In genomic region chr20:25221592-25222460, GRCh38 we compare ENCODE assay signal across 14 cellular contexts. TPM values are rescaled to one million over a fixed set of nuclear protein-coding genes. Genes with fewer than 3 reads are reported as not detected.
A peak's percentile ranks its signal among the peaks of the same experiment; 100 is the strongest.
DNase-seq lines count a peak whose midpoint lies in the region; ATAC-seq and TF ChIP-seq lines count a peak whose summit lies in the region.
"Had no signal": no experiment of that assay in that cellular context is flagged by ENCODE, and none has a peak within 500 bp of the region (broad histone marks: within the 10 kb centered on the region; RNA-seq: fewer than 3 reads in every experiment).

No MANE protein-coding gene starts in this region.

- H3K4me1 ChIP-seq in testis, result peaks cover 45% of the 10 kb centered on the region

- H3K36me3 Mint-ChIP-seq in activated CD4-positive, alpha-beta T cell treated with anti-CD3 and anti-CD28 coated beads, Interleukin-2, amount 10 ng/mL, durations not matched to agents 24 days and 14 days (ENCODE audit: low read depth), result peaks cover 11% of the 10 kb centered on the region
- H3K36me3 Mint-ChIP-seq in activated T-helper 17 cell treated with anti-CD3 and anti-CD28 coated beads, Interleukin-2, amount 50 U/mL, for 72 hours (ENCODE audit: low read depth), result peaks cover 26% of the 10 kb centered on the region
- peaks cover 28% of the 10 kb centered on the region for H3K36me3 Mint-ChIP-seq in CD4-positive, alpha-beta T cell (ENCODE audit: low read depth)

- CTCF ChIA-PET in CD4-positive, alpha-beta T cell (lab: Charles Lee), result no interaction called here

- H3K36me3 ChIP-seq in testis (ENCODE audit: low read depth, missing control alignments), result no peaks in the 10 kb centered on the region

- ATAC-seq in activated T-helper 17 cell treated with anti-CD3 and anti-CD28 coated beads, Interleukin-2, amount 50 U/mL, for 72 hours (replicated peaks), result no peak
- ATAC-seq in left cardiac atrium (peak; percentile 16 to 49), HG02588 (IDR thresholded peaks at IDR 0.05; ENCODE audit: unreplicated experiment) (no peak)
- no peak for ATAC-seq in CD4-positive, alpha-beta T cell (ENCODE audit: poor library complexity)

- H3K27ac Mint-ChIP-seq in activated CD4-positive, alpha-beta T cell treated with anti-CD3 and anti-CD28 coated beads, Interleukin-2, amount 10 ng/mL, durations not matched to agents 24 days and 14 days, result peak overlapping the region; percentile 40
- H3K27ac Mint-ChIP-seq in activated T-helper 17 cell treated with anti-CD3 and anti-CD28 coated beads, Interleukin-2, amount 50 U/mL, for 72 hours, result peak overlapping the region; percentile 66
- H3K27ac Mint-ChIP-seq in CD4-positive, alpha-beta T cell, result no peak overlapping the region

- POLR2A ChIA-PET in CD4-positive, alpha-beta T cell (lab: Charles Lee), result no interaction called here

- intact Hi-C loops in activated CD4-positive, alpha-beta T cell treated with anti-CD3 and anti-CD28 coated beads, Interleukin-2, amount 10 ng/mL, durations not matched to agents 24 days and 14 days (cut with micrococcal nuclease), result no loop called here
- intact Hi-C loops in left cardiac atrium (cut with DNase I) (no loop called here), testis (cut with DNase I; ENCODE audit: low total_unique reads) (no loop called here)
- intact Hi-C loops in CD4-positive, alpha-beta T cell (cut with DNase I, micrococcal nuclease), result no loop called here

- H3K27me3 ChIP-seq in testis, result no peaks in the 10 kb centered on the region
- no peaks in the 10 kb centered on the region for H3K27me3 ChIP-seq in CD4-positive, alpha-beta T cell (ENCODE audit: control insufficient read depth, insufficient read depth, low read length)

- H3K4me3 Mint-ChIP-seq in activated CD4-positive, alpha-beta T cell treated with anti-CD3 and anti-CD28 coated beads, Interleukin-2, amount 10 ng/mL, durations not matched to agents 24 days and 14 days, result no peak overlapping the region
- no peak overlapping the region for H3K4me3 Mint-ChIP-seq in activated T-helper 17 cell treated with anti-CD3 and anti-CD28 coated beads, Interleukin-2, amount 50 U/mL, for 72 hours
- H3K4me3 Mint-ChIP-seq in CD4-positive, alpha-beta T cell, result no peak overlapping the region

- H3K4me1 Mint-ChIP-seq in activated CD4-positive, alpha-beta T cell treated with anti-CD3 and anti-CD28 coated beads, Interleukin-2, amount 10 ng/mL, durations not matched to agents 24 days and 14 days, result peaks cover 9% of the 10 kb centered on the region
- no peaks in the 10 kb centered on the region for H3K4me1 Mint-ChIP-seq in activated T-helper 17 cell treated with anti-CD3 and anti-CD28 coated beads, Interleukin-2, amount 50 U/mL, for 72 hours
- no peaks in the 10 kb centered on the region for H3K4me1 Mint-ChIP-seq in CD4-positive, alpha-beta T cell (ENCODE audit: low read depth)

- DNase-seq in activated CD4-positive, alpha-beta T cell treated with anti-CD3 and anti-CD28 coated beads, Interleukin-2, amount 10 ng/mL, durations not matched to agents 24 days and 14 days, result no peak
- DNase-seq in activated CD4-positive, alpha-beta T cell treated with anti-CD3 and anti-CD28 coated beads, Interleukin-2, amount 50 U/mL, for 4 hours, result no peak
- DNase-seq in left cardiac atrium, result peak; percentile 47
- DNase-seq in testis, result peak; percentile 87
- no peak for DNase-seq in NCI-H2227 treated with DMSO at 0.1 percent for 48 hours (lab: John Stamatoyannopoulos, UW)
- DNase-seq in CD4-positive, alpha-beta T cell, result no peak
- DNase-seq: 8988T; effector memory CD4-positive, alpha-beta T cell; foreskin melanocyte; MM.1S; NCI-H526; T-helper 2 cell had no signal

- no peak overlapping the region for H3K4me3 ChIP-seq in testis

- 61% methylated on average over 27 to 29 of the region's 29 CpGs for WGBS in testis, 2 donors

- TF ChIP-seq POLR2A in testis (IDR thresholded peaks at IDR 0.05), result no peak

- no peak for TF ChIP-seq CTCF in testis (IDR thresholded peaks at IDR 0.05)
- no peak for TF ChIP-seq CTCF in CD4-positive, alpha-beta T cell (IDR thresholded peaks at IDR 0.05)

- H3K27ac ChIP-seq in testis, result peak overlapping the region; percentile 81 to 84
- no peak overlapping the region for H3K27ac ChIP-seq in CD4-positive, alpha-beta T cell (ENCODE audit: low read depth, low read length)

- H3K9me3 Mint-ChIP-seq in activated CD4-positive, alpha-beta T cell treated with anti-CD3 and anti-CD28 coated beads, Interleukin-2, amount 10 ng/mL, durations not matched to agents 24 days and 14 days, result no peaks in the 10 kb centered on the region
- H3K9me3 Mint-ChIP-seq in activated T-helper 17 cell treated with anti-CD3 and anti-CD28 coated beads, Interleukin-2, amount 50 U/mL, for 72 hours, result no peaks in the 10 kb centered on the region
- no peaks in the 10 kb centered on the region for H3K9me3 Mint-ChIP-seq in CD4-positive, alpha-beta T cell

- no peaks in the 10 kb centered on the region for H3K9me3 ChIP-seq in testis
- H3K9me3 ChIP-seq in CD4-positive, alpha-beta T cell (ENCODE audit: control insufficient read depth, low read length), result no peaks in the 10 kb centered on the region

- H3K27me3 Mint-ChIP-seq in activated CD4-positive, alpha-beta T cell treated with anti-CD3 and anti-CD28 coated beads, Interleukin-2, amount 10 ng/mL, durations not matched to agents 24 days and 14 days, result no peaks in the 10 kb centered on the region
- H3K27me3 Mint-ChIP-seq in activated T-helper 17 cell treated with anti-CD3 and anti-CD28 coated beads, Interleukin-2, amount 50 U/mL, for 72 hours, result no peaks in the 10 kb centered on the region
- no peaks in the 10 kb centered on the region for H3K27me3 Mint-ChIP-seq in CD4-positive, alpha-beta T cell

RNA-seq across cellular contexts. Expression of gene PYGB, which starts 26.1 kb away (rescaled TPM):
- 36.0 and 36.6 TPM in 2 replicates for total RNA-seq in activated CD4-positive, alpha-beta T cell treated with anti-CD3 and anti-CD28 coated beads, Interleukin-2, amount 10 ng/mL, durations not matched to agents 24 days and 14 days
- total RNA-seq in activated T-helper 17 cell treated with anti-CD3 and anti-CD28 coated beads, Interleukin-2, amount 50 U/mL, for 72 hours, result 10 to 100 TPM; 15.4 to 27.0 TPM
- total RNA-seq in left cardiac atrium (100 to 1,000 TPM; 103 to 152 TPM), testis (10 to 100 TPM; 91.5 TPM)
- 50.8 TPM for polyA plus RNA-seq in testis (ENCODE audit: insufficient read depth, low read depth, low replicate concordance)
- 10 to 100 TPM; 26.3 to 27.5 TPM for total RNA-seq in CD4-positive, alpha-beta T cell

RNA-seq across cellular contexts. Expression of gene ENTPD6, which starts 26.3 kb away (rescaled TPM):
- total RNA-seq in activated CD4-positive, alpha-beta T cell treated with anti-CD3 and anti-CD28 coated beads, Interleukin-2, amount 10 ng/mL, durations not matched to agents 24 days and 14 days, result 42.1 and 44.2 TPM in 2 replicates
- 10 to 100 TPM; 40.0 to 46.2 TPM for total RNA-seq in activated T-helper 17 cell treated with anti-CD3 and anti-CD28 coated beads, Interleukin-2, amount 50 U/mL, for 72 hours
- total RNA-seq in left cardiac atrium, result 100 to 1,000 TPM; 110 to 127 TPM
- total RNA-seq in testis, result 100 to 1,000 TPM; 157 to 204 TPM
- 80.7 TPM for polyA plus RNA-seq in testis (ENCODE audit: insufficient read depth, low read depth, low replicate concordance)
- total RNA-seq in CD4-positive, alpha-beta T cell, result 10 to 100 TPM; 78.5 to 85.1 TPM

Comparison
In these comparisons a context has a peak if more than half of its experiments do, and no peak if none do; other contexts are left out.
1. DNase-seq: peak in left cardiac atrium (single experiment) and testis (single experiment); none in activated CD4-positive, alpha-beta T cell treated with anti-CD3 and anti-CD28 coated beads, Interleukin-2, amount 10 ng/mL, durations not matched to agents 24 days and 14 days (single experiment), activated CD4-positive, alpha-beta T cell treated with anti-CD3 and anti-CD28 coated beads, Interleukin-2, amount 50 U/mL, for 4 hours (0 of 2), NCI-H2227 treated with DMSO at 0.1 percent for 48 hours (single experiment) and CD4-positive, alpha-beta T cell (0 of 10).
2. ATAC-seq: peak in left cardiac atrium (2 of 2); none in activated T-helper 17 cell treated with anti-CD3 and anti-CD28 coated beads, Interleukin-2, amount 50 U/mL, for 72 hours (single experiment), HG02588 (single experiment) and CD4-positive, alpha-beta T cell (single experiment).